In genomic region chr17:8436169-8436932, GRCh38 we compare ENCODE assay signal across 8 cellular contexts. TPM values are rescaled to one million over a fixed set of nuclear protein-coding genes. Genes with fewer than 3 reads are reported as not detected.
A peak's percentile ranks its signal among the peaks of the same experiment; 100 is the strongest.
DNase-seq lines count a peak whose midpoint lies in the region; ATAC-seq and TF ChIP-seq lines count a peak whose summit lies in the region.

No MANE protein-coding gene starts in this region.

- H3K79me2 ChIP-seq in PC-3 (ENCODE audit: low read length) = peaks cover 55% of the 10 kb centered on the region

- TF ChIP-seq CTCF in PC-3 (conservative IDR thresholded peaks at IDR 0.05; ENCODE audit: low read depth, low read length) (no peak), neural crest cell (conservative IDR thresholded peaks at IDR 0.05) (no peak)

- CTCF ChIA-PET in PC-3 (lab: Charles Lee) = interaction anchor here (1.2 kb wide), 3 partner anchors 26 to 53 kb away, joined by 4 to 12 read pairs (median 6); no protein-coding TSS in a partner anchor

- no peaks in the 10 kb centered on the region for H3K9me3 Mint-ChIP-seq in neural crest cell

- DNase-seq in Ammon's horn (ENCODE audit: low spot score) (peak; percentile 65), PC-3 (peak; percentile 31), fibroblast of the conjunctiva (ENCODE audit: low read depth) (peak; percentile 10), neural crest cell (ENCODE audit: low read depth, low spot score) (peak; percentile 37), stromal cell of bone marrow (ENCODE audit: low read depth) (peak; percentile 34)
- DNase-seq in activated T-helper 9 cell treated with anti-CD3 and anti-CD28 coated beads, Interleukin-2, amount 50 U/mL, for 16 hours (ENCODE audit: low read depth) = peak; percentile 54

- peak overlapping the region; percentile 75 for H3K27ac Mint-ChIP-seq in neural crest cell (ENCODE audit: unreplicated experiment)

- H3K9me2 ChIP-seq in PC-3 (replicated peaks; ENCODE audit: low read length) = no peaks in the 10 kb centered on the region

- peaks cover 5% of the 10 kb centered on the region for H3K36me3 ChIP-seq in PC-3 (ENCODE audit: low read depth, low read length)

- H2AFZ ChIP-seq in PC-3 (ENCODE audit: low read length) = peak overlapping the region; percentile 60; the same call in 1 of the 2 replicates

- no TSS peak for BruUV-seq in PC-3 (replicated peaks; lab: Mats Ljungman, UMichigan)

- peak overlapping the region; percentile 97 for H3K9ac ChIP-seq in PC-3 (ENCODE audit: low read length)

- H3K27me3 ChIP-seq in PC-3 (ENCODE audit: low read length) = no peaks in the 10 kb centered on the region

- H3K4me3 Mint-ChIP-seq in neural crest cell = peak overlapping the region; percentile 94

- peak overlapping the region; percentile 91 for H3K4me3 ChIP-seq in PC-3 (ENCODE audit: low read length)

- peak overlapping the region; percentile 89 for H3K4me2 ChIP-seq in PC-3 (ENCODE audit: low read length)

- peaks cover 28% of the 10 kb centered on the region for H3K4me1 Mint-ChIP-seq in neural crest cell

- H3K36me3 Mint-ChIP-seq in neural crest cell (ENCODE audit: low read depth) = no peaks in the 10 kb centered on the region

- no peaks in the 10 kb centered on the region; the same call in 1 of the 2 replicates for H3K4me1 ChIP-seq in PC-3 (ENCODE audit: insufficient read depth, low read length)

- H3F3A ChIP-seq in PC-3 (ENCODE audit: low read length, unreplicated experiment) = no peaks in the 10 kb centered on the region

- POLR2A ChIA-PET in PC-3 (lab: Charles Lee; ENCODE audit: unreplicated experiment) = interaction anchor here (0.6 kb wide), 2 partner anchors 53 to 219 kb away, joined by 3 to 10 read pairs; no protein-coding TSS in a partner anchor

- H3K9me3 ChIP-seq in PC-3 (ENCODE audit: low read length) = no peaks in the 10 kb centered on the region

- peak overlapping the region; percentile 78 for H3K27ac ChIP-seq in PC-3 (ENCODE audit: low read length)

- intact Hi-C loops in PC-3 (cut with micrococcal nuclease) = loop anchor here (1.0 kb wide), 1 partner anchor 53 kb away; the partner anchor contains the start of gene RPL26

- peaks cover 20% of the 10 kb centered on the region for H4K20me1 ChIP-seq in PC-3 (ENCODE audit: low read length)

- ATAC-seq in GM19035 (IDR thresholded peaks at IDR 0.05; ENCODE audit: unreplicated experiment) = peak; percentile 57
- ATAC-seq in HG03378 (IDR thresholded peaks at IDR 0.05; ENCODE audit: unreplicated experiment) = peak; percentile 34
- ATAC-seq in PC-3 = peak; percentile 74

- no peaks in the 10 kb centered on the region for H3K27me3 Mint-ChIP-seq in neural crest cell (ENCODE audit: low read depth)

RNA-seq across cellular contexts. Expression of gene NDEL1, which starts 0.7 kb away (rescaled TPM):
- total RNA-seq in PC-3 (2014; rRNA removed) = 32.7 and 46.7 TPM in 2 replicates
- total RNA-seq in neural crest cell = 34.1 and 34.3 TPM in 2 replicates

RNA-seq across cellular contexts. Expression of gene RNF222, which starts 38.7 kb away (rescaled TPM):
- total RNA-seq in PC-3 (2014; rRNA removed) (0.07 TPM in 1 of 2 replicates, not detected in the other), neural crest cell (not detected in 2 replicates)

RNA-seq across cellular contexts. Expression of gene RPL26, which starts 53.4 kb away (rescaled TPM):
- total RNA-seq in PC-3 (2014; rRNA removed) = 1,030 and 1,369 TPM in 2 replicates
- 1,793 and 1,885 TPM in 2 replicates for total RNA-seq in neural crest cell

Comparison
In these comparisons a context has a peak if more than half of its experiments do, and no peak if none do; other contexts are left out.
1. Peak in every context shown above with its lines: DNase-seq, ATAC-seq, H3K4me3 ChIP-seq and H3K27ac ChIP-seq.
2. DNase-seq: peak in every context shown above with its lines; median percentile 65 in Ammon's horn; 54 in activated T-helper 9 cell treated with anti-CD3 and anti-CD28 coated beads, Interleukin-2, amount 50 U/mL, for 16 hours; 37 in neural crest cell; 34 in stromal cell of bone marrow; 31 in PC-3; 10 in fibroblast of the conjunctiva.